Comparison of ENCODE assay signal across 2 cellular contexts in genomic region chrX:112048707-112049106, GRCh38.
TF ChIP-seq lines count a peak whose summit lies in the region.

No MANE protein-coding gene starts in this region.

TF ChIP-seq in liver, 16 proteins besides CTCF, POLR2A, EP300 and RAD21:
- TF ChIP-seq HNF4A (conservative IDR thresholded peaks at IDR 0.05): no peak
- TF ChIP-seq ZBTB33 (IDR thresholded peaks at IDR 0.05): no peak

TF ChIP-seq in HepG2, 621 proteins besides CTCF, POLR2A, EP300 and RAD21:
- no peak for TF ChIP-seq ZNF781 (CRISPR knock-in tag; IDR thresholded peaks at IDR 0.05; ENCODE audit: borderline replicate concordance, not compliant biosample characterization)
- no peak for TF ChIP-seq ARHGAP35 (CRISPR knock-in tag; IDR thresholded peaks at IDR 0.05; ENCODE audit: borderline replicate concordance)
- no peak for TF ChIP-seq ATF5 (CRISPR knock-in tag; IDR thresholded peaks at IDR 0.05; ENCODE audit: low read depth)
- no peak for TF ChIP-seq BRD4 (CRISPR knock-in tag; IDR thresholded peaks at IDR 0.05)
- no peak for TF ChIP-seq ZMYM2 (CRISPR knock-in tag; IDR thresholded peaks at IDR 0.05)
- no peak for TF ChIP-seq USF2 (IDR thresholded peaks at IDR 0.05; ENCODE audit: low read depth, low read length)
- TF ChIP-seq USF2 (CRISPR knock-in tag; IDR thresholded peaks at IDR 0.05; ENCODE audit: borderline replicate concordance): no peak
- no peak for TF ChIP-seq ZNF280D (CRISPR knock-in tag; IDR thresholded peaks at IDR 0.05)
TF ChIP-seq in HepG2: peak in this region for 0.
